ENCODE assay signal across 8 cellular contexts in genomic region chr13:20231839-20232555, GRCh38. TPM values are rescaled to one million over a fixed set of nuclear protein-coding genes. Genes with fewer than 3 reads are reported as not detected.
DNase-seq lines count a peak whose midpoint lies in the region; ATAC-seq and TF ChIP-seq lines count a peak whose summit lies in the region.

Gene GJB6, minus strand, starts transcription at chr13:20232319. Its CDS starts 8,839 bp downstream, at chr13:20223480.

- no peaks in the 10 kb centered on the region for H3K36me3 Mint-ChIP-seq in H9 (ENCODE audit: insufficient read depth in 1 of 3, low read depth in 3 of 3)
- no peaks in the 10 kb centered on the region for H3K36me3 Mint-ChIP-seq in activated CD8-positive, alpha-beta memory T cell treated with anti-CD3 and anti-CD28 coated beads, Interleukin-2, amount 10 ng/mL, durations not matched to agents 7 days and 5 days

- CTCF ChIA-PET in activated CD8-positive, alpha-beta memory T cell treated with anti-CD3 and anti-CD28 coated beads, Interleukin-2, amount 10 ng/mL, durations not matched to agents 7 days and 5 days (lab: Charles Lee): no interaction called here

- H3K18ac ChIP-seq in H9 (ENCODE audit: insufficient read length, low read depth, low read length): no peak within 1 kb of the TSS

- H3K9me3 Mint-ChIP-seq in H9: peaks cover 0 to 2% of the 10 kb centered on the region in 2 experiments; a peak in 1 of 5 replicates
- H3K9me3 Mint-ChIP-seq in activated CD8-positive, alpha-beta memory T cell treated with anti-CD3 and anti-CD28 coated beads, Interleukin-2, amount 10 ng/mL, durations not matched to agents 7 days and 5 days (ENCODE audit: low read depth): no peaks in the 10 kb centered on the region

- H2BK5ac ChIP-seq in H9 (ENCODE audit: insufficient read length, low read length): no peak within 1 kb of the TSS

- H4K8ac ChIP-seq in H9 (replicated peaks; ENCODE audit: insufficient read length, low read depth, low read length): no peak within 1 kb of the TSS

- no peak within 1 kb of the TSS for H2AFZ ChIP-seq in H9 (ENCODE audit: low read length)

- H4K91ac ChIP-seq in H9 (ENCODE audit: insufficient read length, low read depth, low read length): no peak within 1 kb of the TSS

- no peak within 1 kb of the TSS for H2BK120ac ChIP-seq in H9 (ENCODE audit: low read depth, low read length, poor library complexity, severe bottlenecking)

- no peak within 1 kb of the TSS for H3K4ac ChIP-seq in H9 (ENCODE audit: low read depth, low read length)

- H3K4me1 ChIP-seq in H9 (ENCODE audit: insufficient read depth, low read length) (no peaks in the 10 kb centered on the region), heart right ventricle (peaks cover 0 to 14% (median 8%) of the 10 kb centered on the region in 9 donors)

- no peaks in the 10 kb centered on the region for H4K20me1 ChIP-seq in H9 (ENCODE audit: control insufficient read depth, insufficient read depth, insufficient read length)

- H2AK5ac ChIP-seq in H9 (ENCODE audit: insufficient read length, low read length): no peak within 1 kb of the TSS

- no peak within 1 kb of the TSS for H2BK20ac ChIP-seq in H9 (ENCODE audit: low read depth, low read length, poor library complexity, severe bottlenecking)

- TF ChIP-seq CTCF in H9 (conservative IDR thresholded peaks at IDR 0.05): no peak
- peak in 1 of 9 donors; percentile 17 for TF ChIP-seq CTCF in heart right ventricle (IDR thresholded peaks at IDR 0.05)

- H4K5ac ChIP-seq in H9 (ENCODE audit: insufficient read length, low read depth, low read length): no peak within 1 kb of the TSS

- H3K14ac ChIP-seq in H9 (ENCODE audit: insufficient read depth, low read length): no peak within 1 kb of the TSS; the same call in 1 of the 2 replicates

- H3K27me3 Mint-ChIP-seq in H9 (ENCODE audit: low read depth): peaks cover 97% of the 10 kb centered on the region
- peaks cover 45% of the 10 kb centered on the region for H3K27me3 Mint-ChIP-seq in activated CD8-positive, alpha-beta memory T cell treated with anti-CD3 and anti-CD28 coated beads, Interleukin-2, amount 10 ng/mL, durations not matched to agents 7 days and 5 days

- no peak within 1 kb of the TSS for H2BK12ac ChIP-seq in H9 (ENCODE audit: insufficient read length, low read depth, low read length)

- peak within 1 kb of the TSS; percentile 79 for H3K4me2 ChIP-seq in H9 (ENCODE audit: insufficient read depth, insufficient read length, low read length)

- peak; percentile 66 for ATAC-seq in activated CD8-positive, alpha-beta memory T cell treated with anti-CD3 and anti-CD28 coated beads, Interleukin-2, amount 10 ng/mL, durations not matched to agents 7 days and 5 days
- ATAC-seq in heart right ventricle (peak in 2 of 8 donors; percentile 38 to 65), HG02981 (IDR thresholded peaks at IDR 0.05; ENCODE audit: unreplicated experiment) (no peak), GM21825 (IDR thresholded peaks at IDR 0.05; ENCODE audit: unreplicated experiment) (no peak), HG03460 (IDR thresholded peaks at IDR 0.05; ENCODE audit: unreplicated experiment) (no peak), GM18858 (IDR thresholded peaks at IDR 0.05; ENCODE audit: unreplicated experiment) (no peak)

- H3K4me1 Mint-ChIP-seq in H9: peaks cover 9 to 10% of the 10 kb centered on the region in 2 experiments
- H3K4me1 Mint-ChIP-seq in activated CD8-positive, alpha-beta memory T cell treated with anti-CD3 and anti-CD28 coated beads, Interleukin-2, amount 10 ng/mL, durations not matched to agents 7 days and 5 days: peaks cover 9% of the 10 kb centered on the region

- H3K27ac ChIP-seq in H9 (ENCODE audit: insufficient read length, low read depth, low read length) (no peak within 1 kb of the TSS), heart right ventricle (no peak within 1 kb of the TSS), skin epidermis (peak within 1 kb of the TSS; percentile 15 to 96 (median 79))

- H3T11ph ChIP-seq in H9 (ENCODE audit: low read length): no peak within 1 kb of the TSS

- peak within 1 kb of the TSS; percentile 56 to 79 for H3K4me3 Mint-ChIP-seq in H9
- peak within 1 kb of the TSS; percentile 75 for H3K4me3 Mint-ChIP-seq in activated CD8-positive, alpha-beta memory T cell treated with anti-CD3 and anti-CD28 coated beads, Interleukin-2, amount 10 ng/mL, durations not matched to agents 7 days and 5 days

- peak within 1 kb of the TSS in 9 of 10 donors; percentile 21 to 50 (median 37) for H3K4me3 ChIP-seq in heart right ventricle
- peak within 1 kb of the TSS; percentile 42 to 62 (median 54) for H3K4me3 ChIP-seq in skin epidermis

- H3K27me3 ChIP-seq in H9 (ENCODE audit: insufficient read depth, low read length) (peaks cover 37% of the 10 kb centered on the region), heart right ventricle (peaks cover 13 to 75% (median 47%) of the 10 kb centered on the region in 7 donors)

- H3K23me2 ChIP-seq in H9 (ENCODE audit: insufficient read length, low read depth, low read length, poor library complexity, severe bottlenecking): peaks cover 11% of the 10 kb centered on the region

- no peaks in the 10 kb centered on the region for H3K36me3 ChIP-seq in heart right ventricle

- no peak within 1 kb of the TSS for H3K23ac ChIP-seq in H9 (ENCODE audit: insufficient read length, low read depth, low read length)

- no CpG with 5 or more reads among the region's 85 CpGs for WGBS in H9 (ENCODE audit: extremely low coverage, insufficient read length, low lambda C conversion rate)
- 1 to 3% methylated on average over 76 to 85 of the region's 85 CpGs for WGBS in heart right ventricle, 2 donors

- intact Hi-C loops in heart right ventricle (cut with DNase I): no loop called here

- no peak within 1 kb of the TSS for H2BK15ac ChIP-seq in H9 (ENCODE audit: low read depth, low read length)

- H3K79me2 ChIP-seq in H9 (ENCODE audit: insufficient read depth, low read length): no peaks in the 10 kb centered on the region

- H3K56ac ChIP-seq in H9 (ENCODE audit: insufficient read length, low read depth, low read length): no peak within 1 kb of the TSS

- H3K9ac ChIP-seq in H9 (ENCODE audit: extremely low read depth, insufficient read length, low read length): no peak within 1 kb of the TSS

- H3K9me3 ChIP-seq in H9 (ENCODE audit: control insufficient read depth, low read depth, low read length) (no peaks in the 10 kb centered on the region), heart right ventricle (no peaks in the 10 kb centered on the region)

- no peaks in the 10 kb centered on the region for H3K79me1 ChIP-seq in H9 (ENCODE audit: insufficient read depth, low read depth, low read length, poor library complexity, severe bottlenecking)

- DNase-seq in H9 (peak; percentile 48), heart right ventricle (no peak)
- no peak for DNase-seq in activated CD8-positive, alpha-beta memory T cell treated with anti-CD3 and anti-CD28 coated beads, Interleukin-2, amount 10 ng/mL, durations not matched to agents 7 days and 5 days

- H3K27ac Mint-ChIP-seq in H9: no peak within 1 kb of the TSS
- H3K27ac Mint-ChIP-seq in activated CD8-positive, alpha-beta memory T cell treated with anti-CD3 and anti-CD28 coated beads, Interleukin-2, amount 10 ng/mL, durations not matched to agents 7 days and 5 days: peak within 1 kb of the TSS; percentile 77

RNA-seq across cellular contexts. Expression of gene GJB6, which starts in this region (rescaled TPM):
- not detected in 2 replicates for total RNA-seq in H9 (2021)
- 10 to 100 TPM in 1 of 2 experiments, 1 to 10 TPM in 1; 4.8 to 11.0 TPM for total RNA-seq in activated CD8-positive, alpha-beta memory T cell treated with anti-CD3 and anti-CD28 coated beads, Interleukin-2, amount 10 ng/mL, durations not matched to agents 7 days and 5 days
- under 1 TPM in 1 of 10 donors, not detected in 9; 0.61 TPM for total RNA-seq in heart right ventricle
- polyA plus RNA-seq in heart right ventricle: under 1 TPM in 1 of 2 donors, not detected in 1; 0.06 TPM

Comparison
In these comparisons a context has a peak if more than half of its experiments do, and no peak if none do; other contexts are left out.
1. Peak in DNase-seq and H3K4me2 ChIP-seq in H9; RNA of the gene not detected or under 1 TPM.
2. H3K27ac ChIP-seq: peak in skin epidermis (21 of 21); none in H9 (single experiment) and heart right ventricle (0 of 10).